16 cellular contexts compared by ENCODE assay signal in the genomic region with DNA sequence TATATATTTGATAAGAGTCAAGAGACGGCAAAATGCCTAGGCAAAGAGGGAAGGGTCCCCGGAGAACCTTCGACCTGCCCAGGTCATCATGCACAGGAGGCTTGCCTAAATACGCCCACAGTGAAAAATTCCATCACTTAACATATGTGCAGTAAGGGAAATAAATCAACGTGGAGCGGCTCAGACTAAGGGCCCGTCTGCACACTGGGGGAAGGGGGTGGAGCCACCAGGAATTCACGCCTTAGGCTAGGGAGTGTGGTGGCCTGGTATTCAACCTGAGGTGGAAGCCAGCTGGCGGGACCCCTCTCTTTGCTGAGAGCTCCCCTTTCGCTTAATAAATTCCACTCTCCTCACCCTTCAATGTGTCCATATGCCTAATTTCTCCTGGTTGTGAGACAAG.
"Had no signal": no experiment of that assay in that cellular context is flagged by ENCODE, and none has a peak within 500 bp of the region (broad histone marks: within the 10 kb centered on the region; RNA-seq: fewer than 3 reads in every experiment).

No MANE protein-coding gene starts in this region.

- DNase-seq: activated CD4-positive, alpha-beta memory T cell treated with anti-CD3 and anti-CD28 coated beads for 36 hours; activated CD4-positive, alpha-beta T cell treated with anti-CD3 and anti-CD28 coated beads for 4 hours; activated naive CD8-positive, alpha-beta T cell treated with anti-CD3 and anti-CD28 coated beads, Interleukin-2, amount 10 ng/mL, durations not matched to agents 7 days and 5 days; activated T-cell treated with anti-CD3 and anti-CD28 coated beads for 4 hours; amygdala; dorsolateral prefrontal cortex; heart left ventricle; posterior cingulate gyrus; retina; spleen; stimulated activated CD4-positive, alpha-beta T cell treated with anti-CD3 and anti-CD28 coated beads, Interleukin-4, amount 100 ng/mL, for 4 hours; stimulated activated naive CD4-positive, alpha-beta T cell; SW 1271 had no signal

- H3K27ac Mint-ChIP-seq: activated CD4-positive, alpha-beta memory T cell treated with anti-CD3 and anti-CD28 coated beads for 36 hours; activated naive CD8-positive, alpha-beta T cell treated with anti-CD3 and anti-CD28 coated beads, Interleukin-2, amount 10 ng/mL, durations not matched to agents 7 days and 5 days had no signal

- ATAC-seq: gastroesophageal sphincter; heart left ventricle; natural killer cell treated with Interleukin-12 subunit alpha and Interleukin-12 subunit beta and Interleukin-15 and Interleukin-18, amount 100 ng/mL, for 72 hours had no signal

- H3K27ac ChIP-seq: cardiac muscle cell, dorsolateral prefrontal cortex, gastroesophageal sphincter, heart left ventricle, spleen had no signal

- H3K4me3 ChIP-seq: cardiac muscle cell, dorsolateral prefrontal cortex, gastroesophageal sphincter, heart left ventricle, spleen had no signal

- H3K4me3 Mint-ChIP-seq: activated CD4-positive, alpha-beta memory T cell treated with anti-CD3 and anti-CD28 coated beads for 36 hours; activated naive CD8-positive, alpha-beta T cell treated with anti-CD3 and anti-CD28 coated beads, Interleukin-2, amount 10 ng/mL, durations not matched to agents 7 days and 5 days; natural killer cell treated with Interleukin-12 subunit alpha and Interleukin-12 subunit beta and Interleukin-15 and Interleukin-18, amount 100 ng/mL, for 72 hours had no signal

- H3K36me3 ChIP-seq: cardiac muscle cell, gastroesophageal sphincter had no signal

- H3K27me3 Mint-ChIP-seq: activated CD4-positive, alpha-beta memory T cell treated with anti-CD3 and anti-CD28 coated beads for 36 hours; activated naive CD8-positive, alpha-beta T cell treated with anti-CD3 and anti-CD28 coated beads, Interleukin-2, amount 10 ng/mL, durations not matched to agents 7 days and 5 days; natural killer cell treated with Interleukin-12 subunit alpha and Interleukin-12 subunit beta and Interleukin-15 and Interleukin-18, amount 100 ng/mL, for 72 hours had no signal

- H3K27me3 ChIP-seq: cardiac muscle cell, dorsolateral prefrontal cortex, gastroesophageal sphincter, heart left ventricle, spleen had no signal
